7 cellular contexts compared by ENCODE assay signal in the genomic region with DNA sequence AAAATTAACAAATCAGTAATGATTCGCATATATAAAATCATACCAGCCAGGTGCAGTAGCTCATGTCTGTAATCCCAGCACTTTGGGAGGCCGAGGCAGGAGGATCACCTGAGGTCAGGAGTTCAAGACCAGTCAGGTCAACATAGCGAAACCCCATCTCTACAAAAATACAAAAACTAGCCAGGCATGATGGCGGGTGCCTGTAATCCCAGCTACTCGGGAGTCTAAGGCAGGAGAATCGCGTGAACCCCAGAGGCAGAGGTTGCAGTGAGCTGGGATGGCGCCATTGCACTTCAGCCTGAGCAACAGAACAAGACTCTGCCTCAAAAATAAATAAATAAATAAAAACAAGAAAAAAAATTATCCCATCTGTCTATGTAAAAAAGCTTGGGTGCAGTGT.
DNase-seq lines count a peak whose midpoint lies in the region; TF ChIP-seq lines count a peak whose summit lies in the region.
"Not testable (repeated sequence)": the region's sequence is repeated elsewhere in the genome, so short reads cannot be mapped to it uniquely, and the experiment has no call there.

No MANE protein-coding gene starts in this region.

- H3K9me3 Mint-ChIP-seq in mesothelial cell of epicardium = not testable (repeated sequence)

- not testable (repeated sequence) for H2BK12ac ChIP-seq in neuronal stem cell (ENCODE audit: low read length)

- H2AFZ ChIP-seq in Loucy (ENCODE audit: low read length); SK-N-SH (ENCODE audit: low read depth); hepatocyte; neuronal stem cell (ENCODE audit: low read length): not testable (repeated sequence)

- peak overlapping the region; percentile 88 for H3K27ac Mint-ChIP-seq in mesothelial cell of epicardium

- not testable (repeated sequence) for H3K9me2 ChIP-seq in Loucy (replicated peaks; ENCODE audit: low read depth, low read length); SK-N-SH; hepatocyte (replicated peaks; ENCODE audit: insufficient read depth)

- TF ChIP-seq CTCF in A673 (conservative IDR thresholded peaks at IDR 0.05; ENCODE audit: low read depth, low read length) (0 out of 2 replicates have a peak, but pooled peaks have one; percentile 18), choroid plexus epithelial cell (conservative IDR thresholded peaks at IDR 0.05; ENCODE audit: low read depth, low read length) (peak; percentile 4)
- TF ChIP-seq CTCF in Loucy (conservative IDR thresholded peaks at IDR 0.05; ENCODE audit: low read length); SK-N-SH (IDR thresholded peaks at IDR 0.05); hepatocyte (IDR thresholded peaks at IDR 0.05; ENCODE audit: poor library complexity); mesothelial cell of epicardium (IDR thresholded peaks at IDR 0.05; ENCODE audit: unreplicated experiment): not testable (repeated sequence)

- TF ChIP-seq RAD21 in SK-N-SH (IDR thresholded peaks at IDR 0.05; ENCODE audit: low read length) = 0 out of 2 replicates have a peak, but pooled peaks have one; percentile 16

- not testable (repeated sequence) for H3K4me1 Mint-ChIP-seq in mesothelial cell of epicardium

- H3K27me3 Mint-ChIP-seq in mesothelial cell of epicardium (ENCODE audit: low read depth) = not testable (repeated sequence)

- H3K4me1 ChIP-seq in A673 (ENCODE audit: insufficient read depth, low read length, poor library complexity, severe bottlenecking) (peaks cover 48% of the 10 kb centered on the region), Loucy (ENCODE audit: insufficient read depth, low read length, poor library complexity, severe bottlenecking) (peaks cover 11% of the 10 kb centered on the region)
- not testable (repeated sequence) for H3K4me1 ChIP-seq in SK-N-SH (ENCODE audit: control insufficient read depth in 1 of 2, insufficient read depth in 2 of 2, low read depth in 1 of 2, low read length in 1 of 2); hepatocyte (ENCODE audit: insufficient read depth); neuronal stem cell (ENCODE audit: control insufficient read depth in 2 of 2, insufficient read depth in 1 of 2, low read depth in 1 of 2, low read length in 2 of 2)

- H3K27ac ChIP-seq in A673 (ENCODE audit: low read depth, low read length, poor library complexity, severe bottlenecking) = peak overlapping the region; percentile 55
- not testable (repeated sequence) for H3K27ac ChIP-seq in SK-N-SH (ENCODE audit: low read depth in 2 of 2, low read length in 1 of 2)
- peak overlapping the region; percentile 69 for H3K27ac ChIP-seq in hepatocyte
- H3K27ac ChIP-seq in neuronal stem cell (replicated peaks; ENCODE audit: low read length) = peak overlapping the region; percentile 67

- H3K4me3 Mint-ChIP-seq in mesothelial cell of epicardium = not testable (repeated sequence)

- not testable (repeated sequence) for H2AK5ac ChIP-seq in neuronal stem cell (ENCODE audit: low read depth, low read length)

- not testable (repeated sequence) for BruUV-seq in A673 (replicated peaks; lab: Mats Ljungman, UMichigan)

- H3K36me3 ChIP-seq in A673 (ENCODE audit: insufficient read depth, low read length, poor library complexity, severe bottlenecking); SK-N-SH (replicated peaks in 1 of 2; ENCODE audit: control insufficient read depth in 1 of 2, insufficient read depth in 2 of 2, low read length in 1 of 2); hepatocyte (replicated peaks; ENCODE audit: insufficient read depth, low read depth); neuronal stem cell (replicated peaks in 1 of 2; ENCODE audit: control insufficient read depth in 2 of 2, insufficient read depth in 2 of 2, low read length in 2 of 2): not testable (repeated sequence)
- peaks cover 64% of the 10 kb centered on the region; the same call in 1 of the 2 replicates for H3K36me3 ChIP-seq in Loucy (ENCODE audit: insufficient read depth, low read length)

- H3K9me3 ChIP-seq in A673 (ENCODE audit: low read depth, low read length, poor library complexity, severe bottlenecking); Loucy (ENCODE audit: insufficient read depth, low read depth, low read length); SK-N-SH; hepatocyte (ENCODE audit: low read depth); neuronal stem cell (replicated peaks in 1 of 2; ENCODE audit: control insufficient read depth in 2 of 2, insufficient read depth in 1 of 2, low read depth in 1 of 2, low read length in 2 of 2): not testable (repeated sequence)

- H4K20me1 ChIP-seq in Loucy (ENCODE audit: insufficient read depth, low read length, poor library complexity, severe bottlenecking); SK-N-SH (ENCODE audit: insufficient read depth); hepatocyte (ENCODE audit: insufficient read depth, poor library complexity, severe bottlenecking): not testable (repeated sequence)

- H3K36me3 Mint-ChIP-seq in mesothelial cell of epicardium = peaks cover 15% of the 10 kb centered on the region

- H2BK120ac ChIP-seq in neuronal stem cell (ENCODE audit: low read depth, low read length) = not testable (repeated sequence)

- H3K79me1 ChIP-seq in neuronal stem cell (ENCODE audit: low read depth, low read length) = not testable (repeated sequence)

- H4K91ac ChIP-seq in neuronal stem cell (ENCODE audit: low read depth, low read length, poor library complexity) = not testable (repeated sequence)

- POLR2A ChIA-PET in A673 (lab: Charles Lee; ENCODE audit: low non-redundant PET); SK-N-SH (lab: Yijun Ruan, JAX): not testable (repeated sequence)

- 96% methylated on average over 8 of the region's 8 CpGs for WGBS in SK-N-SH (ENCODE audit: low lambda C conversion rate)
- WGBS in hepatocyte (ENCODE audit: low lambda C conversion rate, missing lambda C conversion rate) = 88% methylated on average over 8 of the region's 8 CpGs
- WGBS in neuronal stem cell (ENCODE audit: extremely low coverage in 2 of 2, insufficient read length in 2 of 2, insufficient replicate concordance in 1 of 2), 2 donors = no CpG with 5 or more reads among the region's 8 CpGs

- H4K8ac ChIP-seq in neuronal stem cell (ENCODE audit: low read depth, low read length) = not testable (repeated sequence)

- not testable (repeated sequence) for H3K18ac ChIP-seq in neuronal stem cell (ENCODE audit: low read length)

- not testable (repeated sequence) for H3F3A ChIP-seq in Loucy (ENCODE audit: low read depth); SK-N-SH (replicated peaks; ENCODE audit: insufficient read depth)

- not testable (repeated sequence) for DNase-seq in A673 (ENCODE audit: low spot score); SK-N-SH; choroid plexus epithelial cell (ENCODE audit: low read depth); hepatocyte (ENCODE audit: low spot score); mesothelial cell of epicardium (ENCODE audit: low spot score in 2 of 2, unreplicated experiment in 2 of 2); neuronal stem cell (ENCODE audit: low spot score)

- H2BK5ac ChIP-seq in neuronal stem cell (ENCODE audit: low read length) = not testable (repeated sequence)

- H3K4ac ChIP-seq in neuronal stem cell (ENCODE audit: low read length) = not testable (repeated sequence)

- not testable (repeated sequence) for H3K9ac ChIP-seq in Loucy (ENCODE audit: low read depth, low read length, poor library complexity, severe bottlenecking); SK-N-SH; neuronal stem cell (ENCODE audit: low read depth, low read length, poor library complexity)

- H3K23ac ChIP-seq in neuronal stem cell (ENCODE audit: low read depth, low read length, poor library complexity) = not testable (repeated sequence)

- not testable (repeated sequence) for H3K14ac ChIP-seq in neuronal stem cell (ENCODE audit: low read length)

- H3K27me3 ChIP-seq in A673 (replicated peaks; ENCODE audit: insufficient read depth, low read depth, low read length, poor library complexity); Loucy (ENCODE audit: insufficient read depth, low read length, poor library complexity, severe bottlenecking); SK-N-SH (ENCODE audit: insufficient read depth); hepatocyte; neuronal stem cell (ENCODE audit: control insufficient read depth in 3 of 3, insufficient read depth in 3 of 3, low read depth in 1 of 3, low read length in 3 of 3): not testable (repeated sequence)

- H2BK15ac ChIP-seq in neuronal stem cell (ENCODE audit: low read length) = not testable (repeated sequence)

- not testable (repeated sequence) for H3K4me3 ChIP-seq in A673 (ENCODE audit: low read depth, low read length, poor library complexity, severe bottlenecking); Loucy (ENCODE audit: low read length, poor library complexity, severe bottlenecking); SK-N-SH (ENCODE audit: low read depth in 2 of 2, low read length in 1 of 2); choroid plexus epithelial cell (ENCODE audit: low read depth, low read length); hepatocyte; neuronal stem cell (ENCODE audit: low read length in 2 of 2)

- TF ChIP-seq EP300 in SK-N-SH (IDR thresholded peaks at IDR 0.05; ENCODE audit: borderline replicate concordance in 1 of 2, low read depth in 1 of 2, low read length in 1 of 2) = not testable (repeated sequence)

- H3K79me2 ChIP-seq in Loucy (ENCODE audit: insufficient read depth, low read length) = peaks cover 39% of the 10 kb centered on the region; the same call in 1 of the 2 replicates
- H3K79me2 ChIP-seq in SK-N-SH (ENCODE audit: insufficient read depth); hepatocyte: not testable (repeated sequence)

- CTCF ChIA-PET in A673 (lab: Charles Lee) (interaction anchor here (0.6 kb wide), 1 partner anchor 274 kb away, joined by 3 read pairs; no protein-coding TSS in a partner anchor), SK-N-SH (lab: Yijun Ruan, JAX) (interaction anchor here (0.9 to 1.8 kb wide), 4 partner anchors 35 to 440 kb away, joined by 3 to 9 read pairs (median 4); no protein-coding TSS in a partner anchor)

- H3K4me2 ChIP-seq in Loucy (ENCODE audit: low read depth, low read length, poor library complexity, severe bottlenecking) = peak overlapping the region; percentile 25
- H3K4me2 ChIP-seq in SK-N-SH; hepatocyte; neuronal stem cell (ENCODE audit: insufficient read depth, low read length, poor library complexity, severe bottlenecking): not testable (repeated sequence)

- intact Hi-C loops in A673 (cut with micrococcal nuclease; ENCODE audit: unreplicated experiment) = not testable (repeated sequence)
